In the genomic region with DNA sequence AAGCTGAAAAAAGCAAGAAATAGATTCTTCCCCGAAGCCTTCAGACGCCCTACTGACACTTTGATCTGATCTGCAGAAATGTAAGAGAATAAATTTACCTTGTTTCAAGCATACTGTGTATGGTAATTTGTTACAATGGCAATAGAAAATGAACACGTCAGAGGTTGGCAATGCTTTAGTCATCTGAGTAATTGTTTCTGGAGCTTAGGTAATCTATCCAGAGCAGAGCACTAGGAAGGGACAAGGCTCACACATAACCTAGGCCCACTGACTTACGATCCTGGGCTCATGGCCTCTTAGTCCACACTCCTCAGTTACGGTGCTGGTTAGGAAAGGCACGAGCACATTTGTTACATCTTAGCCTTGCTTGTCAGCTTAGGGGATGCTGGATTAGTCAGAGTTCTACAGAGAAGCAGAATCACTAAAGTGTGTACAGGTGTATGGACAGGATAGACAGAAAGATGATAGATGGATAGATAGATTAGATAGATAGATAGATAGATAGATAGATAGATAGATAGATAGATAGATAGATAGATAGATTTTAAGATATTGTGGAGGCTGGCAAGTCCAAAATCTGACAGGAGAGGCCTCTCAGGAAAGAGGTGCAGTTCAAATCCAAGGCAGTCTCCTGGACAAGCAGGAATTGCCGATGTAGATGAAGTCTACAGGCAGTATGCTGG, we compare ENCODE assay signal across 1 cellular context.
TF ChIP-seq lines count a peak whose summit lies in the region.

No MANE protein-coding gene starts in this region.

TF ChIP-seq in HepG2, 621 proteins besides CTCF, POLR2A, EP300 and RAD21:
- TF ChIP-seq ZNF34 (CRISPR knock-in tag; IDR thresholded peaks at IDR 0.05; ENCODE audit: borderline replicate concordance) (no peak), LCORL (IDR thresholded peaks at IDR 0.05) (no peak), LCORL (CRISPR knock-in tag; IDR thresholded peaks at IDR 0.05) (no peak)
- TF ChIP-seq, protein P1, sequence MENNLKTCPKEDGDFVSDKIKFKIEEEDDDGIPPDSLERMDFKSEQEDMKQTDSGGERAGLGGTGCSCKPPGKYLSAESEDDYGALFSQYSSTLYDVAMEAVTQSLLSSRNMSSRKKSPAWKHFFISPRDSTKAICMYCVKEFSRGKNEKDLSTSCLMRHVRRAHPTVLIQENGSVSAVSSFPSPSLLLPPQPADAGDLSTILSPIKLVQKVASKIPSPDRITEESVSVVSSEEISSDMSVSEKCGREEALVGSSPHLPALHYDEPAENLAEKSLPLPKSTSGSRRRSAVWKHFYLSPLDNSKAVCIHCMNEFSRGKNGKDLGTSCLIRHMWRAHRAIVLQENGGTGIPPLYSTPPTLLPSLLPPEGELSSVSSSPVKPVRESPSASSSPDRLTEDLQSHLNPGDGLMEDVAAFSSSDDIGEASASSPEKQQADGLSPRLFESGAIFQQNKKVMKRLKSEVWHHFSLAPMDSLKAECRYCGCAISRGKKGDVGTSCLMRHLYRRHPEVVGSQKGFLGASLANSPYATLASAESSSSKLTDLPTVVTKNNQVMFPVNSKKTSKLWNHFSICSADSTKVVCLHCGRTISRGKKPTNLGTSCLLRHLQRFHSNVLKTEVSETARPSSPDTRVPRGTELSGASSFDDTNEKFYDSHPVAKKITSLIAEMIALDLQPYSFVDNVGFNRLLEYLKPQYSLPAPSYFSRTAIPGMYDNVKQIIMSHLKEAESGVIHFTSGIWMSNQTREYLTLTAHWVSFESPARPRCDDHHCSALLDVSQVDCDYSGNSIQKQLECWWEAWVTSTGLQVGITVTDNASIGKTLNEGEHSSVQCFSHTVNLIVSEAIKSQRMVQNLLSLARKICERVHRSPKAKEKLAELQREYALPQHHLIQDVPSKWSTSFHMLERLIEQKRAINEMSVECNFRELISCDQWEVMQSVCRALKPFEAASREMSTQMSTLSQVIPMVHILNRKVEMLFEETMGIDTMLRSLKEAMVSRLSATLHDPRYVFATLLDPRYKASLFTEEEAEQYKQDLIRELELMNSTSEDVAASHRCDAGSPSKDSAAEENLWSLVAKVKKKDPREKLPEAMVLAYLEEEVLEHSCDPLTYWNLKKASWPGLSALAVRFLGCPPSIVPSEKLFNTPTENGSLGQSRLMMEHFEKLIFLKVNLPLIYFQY (CRISPR knock-in tag; IDR thresholded peaks at IDR 0.05; ENCODE audit: borderline replicate concordance), result no peak
- TF ChIP-seq, protein P2, sequence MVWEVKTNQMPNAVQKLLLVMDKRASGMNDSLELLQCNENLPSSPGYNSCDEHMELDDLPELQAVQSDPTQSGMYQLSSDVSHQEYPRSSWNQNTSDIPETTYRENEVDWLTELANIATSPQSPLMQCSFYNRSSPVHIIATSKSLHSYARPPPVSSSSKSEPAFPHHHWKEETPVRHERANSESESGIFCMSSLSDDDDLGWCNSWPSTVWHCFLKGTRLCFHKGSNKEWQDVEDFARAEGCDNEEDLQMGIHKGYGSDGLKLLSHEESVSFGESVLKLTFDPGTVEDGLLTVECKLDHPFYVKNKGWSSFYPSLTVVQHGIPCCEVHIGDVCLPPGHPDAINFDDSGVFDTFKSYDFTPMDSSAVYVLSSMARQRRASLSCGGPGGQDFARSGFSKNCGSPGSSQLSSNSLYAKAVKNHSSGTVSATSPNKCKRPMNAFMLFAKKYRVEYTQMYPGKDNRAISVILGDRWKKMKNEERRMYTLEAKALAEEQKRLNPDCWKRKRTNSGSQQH (CRISPR knock-in tag; IDR thresholded peaks at IDR 0.05; ENCODE audit: low read depth), result no peak
- TF ChIP-seq, protein P3, sequence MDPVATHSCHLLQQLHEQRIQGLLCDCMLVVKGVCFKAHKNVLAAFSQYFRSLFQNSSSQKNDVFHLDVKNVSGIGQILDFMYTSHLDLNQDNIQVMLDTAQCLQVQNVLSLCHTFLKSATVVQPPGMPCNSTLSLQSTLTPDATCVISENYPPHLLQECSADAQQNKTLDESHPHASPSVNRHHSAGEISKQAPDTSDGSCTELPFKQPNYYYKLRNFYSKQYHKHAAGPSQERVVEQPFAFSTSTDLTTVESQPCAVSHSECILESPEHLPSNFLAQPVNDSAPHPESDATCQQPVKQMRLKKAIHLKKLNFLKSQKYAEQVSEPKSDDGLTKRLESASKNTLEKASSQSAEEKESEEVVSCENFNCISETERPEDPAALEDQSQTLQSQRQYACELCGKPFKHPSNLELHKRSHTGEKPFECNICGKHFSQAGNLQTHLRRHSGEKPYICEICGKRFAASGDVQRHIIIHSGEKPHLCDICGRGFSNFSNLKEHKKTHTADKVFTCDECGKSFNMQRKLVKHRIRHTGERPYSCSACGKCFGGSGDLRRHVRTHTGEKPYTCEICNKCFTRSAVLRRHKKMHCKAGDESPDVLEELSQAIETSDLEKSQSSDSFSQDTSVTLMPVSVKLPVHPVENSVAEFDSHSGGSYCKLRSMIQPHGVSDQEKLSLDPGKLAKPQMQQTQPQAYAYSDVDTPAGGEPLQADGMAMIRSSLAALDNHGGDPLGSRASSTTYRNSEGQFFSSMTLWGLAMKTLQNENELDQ (CRISPR knock-in tag; IDR thresholded peaks at IDR 0.05; ENCODE audit: borderline replicate concordance), result no peak
